Comparison of ENCODE assay signal across 8 cellular contexts in genomic region chr12:107884769-107885694, GRCh38.
DNase-seq lines count a peak whose midpoint lies in the region; ATAC-seq and TF ChIP-seq lines count a peak whose summit lies in the region.

No MANE protein-coding gene starts in this region.

- POLR2A ChIA-PET in HEK293 (lab: Yijun Ruan, JAX): no interaction called here

- no peak overlapping the region for H3K4me3 ChIP-seq in HEK293 (ENCODE audit: low read depth, low read length)
- no peak overlapping the region for H3K4me3 ChIP-seq in effector memory CD4-positive, alpha-beta T cell (ENCODE audit: insufficient read depth, low read depth, low read length, poor library complexity, severe bottlenecking)

- H3K4me1 ChIP-seq in HEK293 (ENCODE audit: control insufficient read depth, insufficient read depth, low read length): no peaks in the 10 kb centered on the region
- no peaks in the 10 kb centered on the region for H3K4me1 ChIP-seq in effector memory CD4-positive, alpha-beta T cell (ENCODE audit: control insufficient read depth, insufficient read depth, low read length, poor library complexity, severe bottlenecking)

- H3K27me3 ChIP-seq in effector memory CD4-positive, alpha-beta T cell (replicated peaks; ENCODE audit: control insufficient read depth, insufficient read depth, low read length, poor library complexity, severe bottlenecking): peaks cover 7% of the 10 kb centered on the region

- ATAC-seq in HG02571 (IDR thresholded peaks at IDR 0.05; ENCODE audit: unreplicated experiment): no peak

- no peaks in the 10 kb centered on the region for H3K9me3 ChIP-seq in HEK293 (ENCODE audit: control insufficient read depth, insufficient read depth, low read depth, low read length)
- no peaks in the 10 kb centered on the region for H3K9me3 ChIP-seq in effector memory CD4-positive, alpha-beta T cell (ENCODE audit: control insufficient read depth, low read length)

- H3K27ac ChIP-seq in HEK293 (ENCODE audit: extremely low read depth, low read depth, low read length): no peak overlapping the region
- H3K27ac ChIP-seq in effector memory CD4-positive, alpha-beta T cell (ENCODE audit: insufficient read depth, low read length, poor library complexity, severe bottlenecking): no peak overlapping the region

- DNase-seq in DMS153 treated with DMSO at 0.1 percent for 48 hours (lab: John Stamatoyannopoulos, UW; ENCODE audit: unreplicated experiment) (peak; percentile 33), NCI-H345 treated with DMSO at 0.1 percent for 48 hours (lab: John Stamatoyannopoulos, UW; ENCODE audit: unreplicated experiment) (peak; percentile 67), fibroblast of the conjunctiva (ENCODE audit: low read depth) (peak; percentile 30), pons (ENCODE audit: low spot score) (peak; percentile 58)
- DNase-seq in activated CD8-positive, alpha-beta memory T cell treated with anti-CD3 and anti-CD28 coated beads, Interleukin-2, amount 50 U/mL, for 24 hours (ENCODE audit: extremely low read depth): peak; percentile 2
- DNase-seq in effector memory CD4-positive, alpha-beta T cell: no peak

- H3K36me3 ChIP-seq in HEK293 (ENCODE audit: control insufficient read depth in 2 of 2, insufficient read depth in 1 of 2, low read length in 2 of 2): no peaks in the 10 kb centered on the region
- H3K36me3 ChIP-seq in effector memory CD4-positive, alpha-beta T cell (ENCODE audit: control insufficient read depth, insufficient read depth, low read length): no peaks in the 10 kb centered on the region

- TF ChIP-seq CTCF in HEK293 (tag by site-specific recombination; IDR thresholded peaks at IDR 0.05): peak; percentile 39; the same call in 1 of the 2 replicates

- CTCF ChIA-PET in HEK293 (lab: Yijun Ruan, JAX): interaction anchor here (0.6 to 6.1 kb wide), 24 partner anchors 9 to 209 kb away, joined by 3 to 114 read pairs (median 4); no protein-coding TSS in a partner anchor

TF ChIP-seq in HEK293, 187 proteins besides CTCF, POLR2A, EP300 and RAD21:
- TF ChIP-seq MZF1 (tag by site-specific recombination; IDR thresholded peaks at IDR 0.05; ENCODE audit: borderline replicate concordance) (peak; percentile 67; the same call in 1 of the 2 replicates), EGR2 (tag by site-specific recombination; IDR thresholded peaks at IDR 0.05; ENCODE audit: low read depth) (no peak), ZNF561 (tag by site-specific recombination; IDR thresholded peaks at IDR 0.05; ENCODE audit: borderline replicate concordance) (no peak), ZNF660 (tag by site-specific recombination; IDR thresholded peaks at IDR 0.05) (0 out of 2 replicates have a peak, but pooled peaks have one; percentile 27), ZNF654 (tag by site-specific recombination; IDR thresholded peaks at IDR 0.05; ENCODE audit: low read depth) (peak; percentile 94), ZNF785 (tag by site-specific recombination; IDR thresholded peaks at IDR 0.05) (no peak), ZNF830 (tag by site-specific recombination; IDR thresholded peaks at IDR 0.05; ENCODE audit: low read depth) (no peak), SCRT1 (tag by site-specific recombination; IDR thresholded peaks at IDR 0.05; ENCODE audit: borderline replicate concordance) (no peak), KLF1 (tag by site-specific recombination; IDR thresholded peaks at IDR 0.05) (no peak), ZNF26 (tag by site-specific recombination; IDR thresholded peaks at IDR 0.05) (no peak)

Comparison
In these comparisons a context has a peak if more than half of its experiments do, and no peak if none do; other contexts are left out.
1. DNase-seq: peak in DMS153 treated with DMSO at 0.1 percent for 48 hours (single experiment), NCI-H345 treated with DMSO at 0.1 percent for 48 hours (single experiment), activated CD8-positive, alpha-beta memory T cell treated with anti-CD3 and anti-CD28 coated beads, Interleukin-2, amount 50 U/mL, for 24 hours (single experiment), fibroblast of the conjunctiva (single experiment) and pons (single experiment); none in effector memory CD4-positive, alpha-beta T cell (0 of 3).